In genomic region chr1:200107004-200107470, GRCh38 we compare ENCODE assay signal across 1 cellular context.
TF ChIP-seq lines count a peak whose summit lies in the region.

No MANE protein-coding gene starts in this region.

TF ChIP-seq in WTC11, 78 proteins besides CTCF, POLR2A, EP300 and RAD21 (continued from another document):
- TF ChIP-seq FOXP4 (CRISPR knock-in tag; IDR thresholded peaks at IDR 0.05) (no peak), RORB (CRISPR knock-in tag; IDR thresholded peaks at IDR 0.05) (no peak), CBFB (CRISPR knock-in tag; IDR thresholded peaks at IDR 0.05; ENCODE audit: low read depth) (no peak), MXD4 (CRISPR knock-in tag; IDR thresholded peaks at IDR 0.05; ENCODE audit: borderline replicate concordance) (no peak), ATF3 (CRISPR knock-in tag; conservative IDR thresholded peaks at IDR 0.05) (no peak), KAT7 (CRISPR knock-in tag; IDR thresholded peaks at IDR 0.05; ENCODE audit: borderline replicate concordance) (no peak), ZNF263 (CRISPR knock-in tag; IDR thresholded peaks at IDR 0.05; ENCODE audit: low read depth) (no peak), NR2C2 (CRISPR knock-in tag; IDR thresholded peaks at IDR 0.05) (no peak), EMX1 (CRISPR knock-in tag; IDR thresholded peaks at IDR 0.05) (no peak), ATF6 (CRISPR knock-in tag; IDR thresholded peaks at IDR 0.05) (no peak), AR (CRISPR knock-in tag; IDR thresholded peaks at IDR 0.05) (no peak), MLX (CRISPR knock-in tag; IDR thresholded peaks at IDR 0.05) (no peak), NFATC4 (CRISPR knock-in tag; IDR thresholded peaks at IDR 0.05) (no peak)
